Comparison of ENCODE assay signal across 26 cellular contexts in the genomic region with DNA sequence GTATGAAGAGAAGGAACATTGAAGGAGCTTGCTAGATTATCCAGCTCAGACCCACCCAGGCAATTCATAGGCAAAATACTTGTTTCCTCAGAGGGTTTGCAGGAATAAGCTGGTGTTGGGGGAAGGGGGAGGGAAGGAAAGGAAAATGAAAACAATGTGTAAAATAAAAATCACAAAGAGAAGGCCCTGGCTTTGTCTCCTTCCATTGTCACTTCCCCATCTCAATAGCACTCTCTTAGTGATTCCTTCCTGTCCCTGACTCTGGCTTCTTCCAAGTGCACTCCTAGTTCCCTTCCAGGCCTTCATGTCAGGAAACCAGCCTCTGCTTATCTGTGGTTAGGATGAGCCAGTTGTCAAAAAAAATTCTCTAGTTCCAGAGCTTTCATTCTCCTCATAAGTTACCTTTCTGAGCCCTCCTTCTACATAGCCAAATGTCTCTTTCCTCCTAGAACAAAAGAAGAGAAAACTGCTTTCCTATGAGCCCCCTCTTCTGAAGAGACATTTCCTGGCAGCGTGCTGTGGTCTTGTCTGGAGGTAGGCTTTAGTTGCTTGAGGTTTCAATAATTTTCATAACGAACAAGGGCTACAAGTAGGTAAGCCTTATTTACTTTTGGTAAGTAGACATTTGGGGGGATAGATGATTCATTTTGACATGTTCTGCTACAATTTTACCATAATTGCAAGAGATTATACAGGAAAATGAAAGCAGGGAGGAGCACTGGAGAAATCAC. TPM values are rescaled to one million over a fixed set of nuclear protein-coding genes. Genes with fewer than 3 reads are reported as not detected.
A peak's percentile ranks its signal among the peaks of the same experiment; 100 is the strongest.
DNase-seq lines count a peak whose midpoint lies in the region; ATAC-seq, FAIRE-seq and TF ChIP-seq lines count a peak whose summit lies in the region.
"Had no signal": no experiment of that assay in that cellular context is flagged by ENCODE, and none has a peak within 500 bp of the region (broad histone marks: within the 10 kb centered on the region; RNA-seq: fewer than 3 reads in every experiment).

No MANE protein-coding gene starts in this region.

- H3K4me3 Mint-ChIP-seq in activated naive CD4-positive, alpha-beta T cell treated with anti-CD3 and anti-CD28 coated beads, Interleukin-2, amount 50 U/mL, for 24 hours, result peak overlapping the region; percentile 51
- H3K4me3 Mint-ChIP-seq in activated naive CD4-positive, alpha-beta T cell treated with anti-CD3 and anti-CD28 coated beads, Interleukin-2, amount 10 ng/mL, durations not matched to agents 7 days and 5 days, result no peak overlapping the region

- CTCF ChIA-PET in activated naive CD4-positive, alpha-beta T cell treated with anti-CD3 and anti-CD28 coated beads, Interleukin-2, amount 10 ng/mL, durations not matched to agents 7 days and 5 days (lab: Charles Lee), result interaction anchor here (1.5 kb wide), 1 partner anchor 46 kb away, joined by 4 read pairs; the partner anchor contains the start of gene FASLG
- CTCF ChIA-PET in K562 (lab: Yijun Ruan, JAX; ENCODE audit: low intra/inter-chr PET ratio), result no interaction called here

- no peaks in the 10 kb centered on the region for H3K9me3 Mint-ChIP-seq in activated naive CD4-positive, alpha-beta T cell treated with anti-CD3 and anti-CD28 coated beads, Interleukin-2, amount 50 U/mL, for 24 hours
- no peaks in the 10 kb centered on the region for H3K9me3 Mint-ChIP-seq in activated naive CD4-positive, alpha-beta T cell treated with anti-CD3 and anti-CD28 coated beads, Interleukin-2, amount 10 ng/mL, durations not matched to agents 7 days and 5 days

- 11% methylated on average over 2 of the region's 2 CpGs for WGBS in K562 (ENCODE audit: insufficient coverage, low coverage, missing lambda C conversion rate)

- H3K27ac Mint-ChIP-seq in activated naive CD4-positive, alpha-beta T cell treated with anti-CD3 and anti-CD28 coated beads, Interleukin-2, amount 50 U/mL, for 24 hours, result peak overlapping the region; percentile 52
- no peak overlapping the region for H3K27ac Mint-ChIP-seq in activated naive CD4-positive, alpha-beta T cell treated with anti-CD3 and anti-CD28 coated beads, Interleukin-2, amount 10 ng/mL, durations not matched to agents 7 days and 5 days

- no peak overlapping the region for H2AFZ ChIP-seq in K562 (ENCODE audit: low read depth, low read length)

- no peak for TF ChIP-seq RAD21 in K562 (CRISPR knock-in tag; conservative IDR thresholded peaks at IDR 0.05 in 1 of 2, IDR thresholded peaks at IDR 0.05 in 1 of 2)

- in situ Hi-C loops in K562 (cut with MboI), result no loop called here

- BruUV-seq in K562 (replicated peaks; lab: Mats Ljungman, UMichigan), result no TSS peak

- no peaks in the 10 kb centered on the region for H3K9me3 ChIP-seq in NT2/D1 (ENCODE audit: insufficient read depth, low read length)
- H3K9me3 ChIP-seq in K562 (replicated peaks; ENCODE audit: control insufficient read depth, insufficient read depth, low read depth, low read length), result no peaks in the 10 kb centered on the region
- H3K9me3 ChIP-seq: gastroesophageal sphincter, mucosa of descending colon, upper lobe of right lung had no signal

- H3K36me3 ChIP-seq in NT2/D1 (ENCODE audit: insufficient read depth, insufficient read length, low read length) (no peaks in the 10 kb centered on the region), K562 (ENCODE audit: control insufficient read depth, insufficient read depth, low read length) (no peaks in the 10 kb centered on the region)
- H3K36me3 ChIP-seq: gastroesophageal sphincter, upper lobe of right lung had no signal

- H3K4me3 ChIP-seq in NT2/D1 (ENCODE audit: insufficient read length, low read depth) (no peak overlapping the region), K562 (no peak overlapping the region)
- H3K4me3 ChIP-seq: gastroesophageal sphincter, mucosa of descending colon, upper lobe of right lung had no signal

- H3K4me2 ChIP-seq in K562 (ENCODE audit: insufficient read depth, low read length), result no peak overlapping the region
- H3K4me2 ChIP-seq: KMS-11 had no signal

- H4K20me1 ChIP-seq in K562 (replicated peaks; ENCODE audit: control insufficient read depth, insufficient read depth, low read length), result no peaks in the 10 kb centered on the region

- no peaks in the 10 kb centered on the region for H3K9me1 ChIP-seq in K562 (ENCODE audit: control insufficient read depth, insufficient read depth, low read length)

- H3K79me2 ChIP-seq in K562 (ENCODE audit: control insufficient read depth, insufficient read depth, low read length), result no peaks in the 10 kb centered on the region

- no peak for TF ChIP-seq POLR2A in K562 (conservative IDR thresholded peaks at IDR 0.05)

- no peak overlapping the region for H3K27ac ChIP-seq in K562 (ENCODE audit: extremely low read depth, low read depth, low read length)
- H3K27ac ChIP-seq: gastroesophageal sphincter, HL-60, KMS-11, upper lobe of right lung had no signal

- no peak for DNase-seq in activated naive CD4-positive, alpha-beta T cell treated with anti-CD3 and anti-CD28 coated beads, Interleukin-2, amount 10 ng/mL, durations not matched to agents 7 days and 5 days
- peak; percentile 66 for DNase-seq in NT2/D1 (ENCODE audit: low read depth, low spot score)
- no peak for DNase-seq in K562 (ENCODE audit: extremely low read depth in 1 of 4, low spot score in 3 of 4)
- no peak for DNase-seq in DMS53 treated with DMSO at 0.1 percent for 48 hours (lab: John Stamatoyannopoulos, UW; ENCODE audit: unreplicated experiment)
- DNase-seq in HuH-7 (ENCODE audit: low spot score), result no peak
- DNase-seq in medulla oblongata (ENCODE audit: extremely low spot score), result no peak
- DNase-seq: activated CD4-positive, alpha-beta T cell treated with anti-CD3 and anti-CD28 coated beads, Interleukin-2, amount 50 U/mL, for 48 hours; activated effector memory CD4-positive, alpha-beta T cell treated with Interleukin-2 at 50 U/mL for 16 hours; amygdala; COR-L47; mucosa of descending colon; NCI-H748 treated with DMSO at 0.1 percent for 48 hours; occipital lobe; stimulated activated CD4-positive, alpha-beta T cell treated with anti-CD3 and anti-CD28 coated beads, Interleukin-15, amount 100 ng/mL, for 24 hours; stimulated activated naive CD4-positive, alpha-beta T cell treated with Interleukin-2 at 50 U/mL for 16 hours; upper lobe of right lung had no signal

- H3K4me1 Mint-ChIP-seq in activated naive CD4-positive, alpha-beta T cell treated with anti-CD3 and anti-CD28 coated beads, Interleukin-2, amount 50 U/mL, for 24 hours, result no peaks in the 10 kb centered on the region
- H3K4me1 Mint-ChIP-seq in activated naive CD4-positive, alpha-beta T cell treated with anti-CD3 and anti-CD28 coated beads, Interleukin-2, amount 10 ng/mL, durations not matched to agents 7 days and 5 days, result peaks cover 31% of the 10 kb centered on the region

- no peak for TF ChIP-seq CTCF in K562 (IDR thresholded peaks at IDR 0.05 in 2 of 3, conservative IDR thresholded peaks at IDR 0.05 in 1 of 3; ENCODE audit: insufficient read depth in 2 of 3, low read depth in 1 of 3, low read length in 3 of 3)

- H3K27me3 Mint-ChIP-seq in activated naive CD4-positive, alpha-beta T cell treated with anti-CD3 and anti-CD28 coated beads, Interleukin-2, amount 50 U/mL, for 24 hours, result no peaks in the 10 kb centered on the region
- peaks cover 4% of the 10 kb centered on the region for H3K27me3 Mint-ChIP-seq in activated naive CD4-positive, alpha-beta T cell treated with anti-CD3 and anti-CD28 coated beads, Interleukin-2, amount 10 ng/mL, durations not matched to agents 7 days and 5 days

- POLR2A ChIA-PET in K562 (lab: Yijun Ruan, JAX), result interaction anchor here (0.8 to 1.2 kb wide), 2 partner anchors 10 to 13 kb away, joined by 3 to 4 read pairs; no protein-coding TSS in a partner anchor

- H3K4me1 ChIP-seq in NT2/D1 (ENCODE audit: insufficient read depth, insufficient read length) (peaks cover 2% of the 10 kb centered on the region), K562 (replicated peaks in 1 of 2; ENCODE audit: control insufficient read depth in 2 of 2, insufficient read depth in 2 of 2, low read length in 2 of 2) (peaks cover 0 to 2% of the 10 kb centered on the region in 2 experiments; a peak in 1 of 5 replicates)
- H3K4me1 ChIP-seq: gastroesophageal sphincter, upper lobe of right lung had no signal

- FAIRE-seq in K562 (lab: Jason Lieb, UNC), result no peak
- FAIRE-seq: RCC 7860 had no signal

- no peaks in the 10 kb centered on the region for H3K27me3 ChIP-seq in NT2/D1 (ENCODE audit: insufficient read depth, insufficient read length)
- H3K27me3 ChIP-seq in K562 (ENCODE audit: control insufficient read depth in 2 of 2, insufficient read depth in 2 of 2, low read length in 2 of 2), result peaks cover 0 to 3% of the 10 kb centered on the region in 2 experiments; a peak in 2 of 5 replicates
- H3K27me3 ChIP-seq: gastroesophageal sphincter, upper lobe of right lung had no signal

- ATAC-seq in K562 (no peak), HG03045 (IDR thresholded peaks at IDR 0.05; ENCODE audit: unreplicated experiment) (no peak)
- ATAC-seq: esophagus mucosa, gastroesophageal sphincter, left lobe of liver had no signal

- intact Hi-C loops in K562 (cut with micrococcal nuclease), result no loop called here

- no peak for TF ChIP-seq EP300 in K562 (IDR thresholded peaks at IDR 0.05; ENCODE audit: low read length)

- peaks cover 3% of the 10 kb centered on the region for H3K36me3 Mint-ChIP-seq in activated naive CD4-positive, alpha-beta T cell treated with anti-CD3 and anti-CD28 coated beads, Interleukin-2, amount 50 U/mL, for 24 hours
- no peaks in the 10 kb centered on the region for H3K36me3 Mint-ChIP-seq in activated naive CD4-positive, alpha-beta T cell treated with anti-CD3 and anti-CD28 coated beads, Interleukin-2, amount 10 ng/mL, durations not matched to agents 7 days and 5 days

- H3K9ac ChIP-seq in NT2/D1 (ENCODE audit: insufficient read length, low read depth), result no peak overlapping the region
- no peak overlapping the region for H3K9ac ChIP-seq in K562 (ENCODE audit: insufficient read depth in 1 of 2, low read depth in 2 of 2, low read length in 2 of 2)
- H3K9ac ChIP-seq: KMS-11 had no signal

RNA-seq across cellular contexts. Expression of gene FASLG, which starts 45.7 kb away (rescaled TPM):
- not detected in 2 replicates for total RNA-seq in K562 (2011; cell fraction: chromatin; rRNA removed; ENCODE audit: low replicate concordance)
- not detected in 2 replicates for total RNA-seq in K562 (2011; cell fraction: nucleolus; rRNA removed)
- total RNA-seq in K562 (2011; cell fraction: nucleoplasm; rRNA removed), result not detected in 2 replicates
- total RNA-seq in K562 (2014; rRNA removed) (not detected in 2 replicates), K562 (2014; rRNA removed; fragmentation: Illumina TruSeq; extraction: Trizol) (not detected in 2 replicates), K562 (2015; rRNA removed; fragmentation: Illumina TruSeq; extraction: Trizol) (not detected in 2 replicates), K562 (2021) (not detected in 2 replicates)
- polyA plus RNA-seq in K562 (2011; rRNA removed) (0.05 TPM in 1 of 2 replicates, not detected in the other), K562 (2014; fragmentation: Illumina TruSeq; extraction: Trizol) (not detected in 2 replicates), K562 (2014; fragmentation: Nextera tagmentation; extraction: Ambion mirVana) (not detected), K562 (2014; rRNA removed) (not detected in 2 replicates)
- polyA plus RNA-seq in K562 (2011; cell fraction: cytosol; rRNA removed), result not detected in 2 replicates
- polyA plus RNA-seq in K562 (2011; cell fraction: nucleus; rRNA removed), result not detected in 2 replicates
- 0.04 TPM in 1 of 2 replicates, not detected in the other for polyA plus RNA-seq in K562 (2012)
- not detected in 2 replicates for polyA minus RNA-seq in K562 (2011; rRNA and poly(A)+ RNA removed)
- not detected in 2 replicates for polyA minus RNA-seq in K562 (2011; cell fraction: cytosol; rRNA and poly(A)+ RNA removed)
- polyA minus RNA-seq in K562 (2011; cell fraction: nucleus; rRNA and poly(A)+ RNA removed), result not detected in 2 replicates
- total RNA-seq: esophagus mucosa, gastroesophageal sphincter, H4, left lobe of liver, occipital lobe had no signal
- polyA plus RNA-seq: AG04450 had no signal
